Comparison of ENCODE assay signal across 8 cellular contexts in genomic region chrX:77910108-77910840, GRCh38. TPM values are rescaled to one million over a fixed set of nuclear protein-coding genes. Genes with fewer than 3 reads are reported as not detected.
DNase-seq lines count a peak whose midpoint lies in the region; ATAC-seq and TF ChIP-seq lines count a peak whose summit lies in the region.

Gene ATP7A, plus strand, starts transcription at chrX:77910693. Its CDS starts 60,949 bp downstream, at chrX:77971642.

- H3K4me3 ChIP-seq in CD4-positive, CD25-positive, alpha-beta regulatory T cell (ENCODE audit: low read depth, low read length), result peak within 1 kb of the TSS; percentile 98
- peak within 1 kb of the TSS; percentile 65 to 94 for H3K4me3 ChIP-seq in duodenal mucosa (ENCODE audit: low read depth in 1 of 2, low read length in 2 of 2)
- H3K4me3 ChIP-seq in lower lobe of right lung, result peak within 1 kb of the TSS; percentile 63

- H3K9me3 Mint-ChIP-seq in CD4-positive, CD25-positive, alpha-beta regulatory T cell, result no peaks in the 10 kb centered on the region

- peak; percentile 96 for ATAC-seq in CD4-positive, CD25-positive, alpha-beta regulatory T cell (ENCODE audit: low read depth in 2 of 2)
- peak; percentile 98 for ATAC-seq in GM19397 (IDR thresholded peaks at IDR 0.05; ENCODE audit: unreplicated experiment)
- ATAC-seq in HG03565 (IDR thresholded peaks at IDR 0.05; ENCODE audit: unreplicated experiment), result peak; percentile 76
- peak; percentile 97 to 100 for ATAC-seq in lower lobe of right lung

- no peaks in the 10 kb centered on the region for H3K27me3 Mint-ChIP-seq in CD4-positive, CD25-positive, alpha-beta regulatory T cell

- peak within 1 kb of the TSS; percentile 92 to 99 (median 96) for H3K4me3 Mint-ChIP-seq in CD4-positive, CD25-positive, alpha-beta regulatory T cell

- no peaks in the 10 kb centered on the region for H3K36me3 Mint-ChIP-seq in CD4-positive, CD25-positive, alpha-beta regulatory T cell

- H3K4me1 ChIP-seq in CD4-positive, CD25-positive, alpha-beta regulatory T cell (ENCODE audit: control insufficient read depth, insufficient read depth, low read length, poor library complexity, severe bottlenecking), result peaks cover 10% of the 10 kb centered on the region
- peaks cover 5% of the 10 kb centered on the region in 2 donors for H3K4me1 ChIP-seq in duodenal mucosa (ENCODE audit: control insufficient read depth in 1 of 2, insufficient read depth in 2 of 2, low read length in 2 of 2)
- peaks cover 5% of the 10 kb centered on the region for H3K4me1 ChIP-seq in lower lobe of right lung

- peak; percentile 87 to 94 (median 88) for DNase-seq in CD4-positive, CD25-positive, alpha-beta regulatory T cell
- DNase-seq in NCI-H748 (lab: John Stamatoyannopoulos, UW; ENCODE audit: unreplicated experiment) (peak; percentile 95), lower lobe of right lung (peak; percentile 93)
- DNase-seq in activated CD4-positive, alpha-beta T cell treated with anti-CD3 and anti-CD28 coated beads, Interleukin-2, amount 50 U/mL, for 4 hours, result peak; percentile 90 to 93
- DNase-seq in stimulated activated CD4-positive, alpha-beta T cell treated with anti-CD3 and anti-CD28 coated beads, TNF-alpha, amount 100 ng/mL, for 1 hour (ENCODE audit: low read depth in 3 of 3, low spot score in 1 of 3), result peak; percentile 76 to 80 (median 78)

- intact Hi-C loops in lower lobe of right lung (cut with DNase I), result loop anchor here (10.0 kb wide), 1 partner anchor 115 kb away; no protein-coding TSS in a partner anchor

- H3K36me3 ChIP-seq in CD4-positive, CD25-positive, alpha-beta regulatory T cell (ENCODE audit: control insufficient read depth, insufficient read depth, low read length), result no peaks in the 10 kb centered on the region
- no peaks in the 10 kb centered on the region for H3K36me3 ChIP-seq in duodenal mucosa (ENCODE audit: control insufficient read depth in 1 of 2, insufficient read depth in 2 of 2, low read length in 2 of 2)
- peaks cover 9% of the 10 kb centered on the region for H3K36me3 ChIP-seq in lower lobe of right lung

- peak within 1 kb of the TSS; percentile 83 for H3K27ac ChIP-seq in CD4-positive, CD25-positive, alpha-beta regulatory T cell (ENCODE audit: insufficient read depth, low read length, poor library complexity, severe bottlenecking)
- H3K27ac ChIP-seq in duodenal mucosa (ENCODE audit: low read depth, low read length), result peak within 1 kb of the TSS; percentile 56
- H3K27ac ChIP-seq in lower lobe of right lung, result peak within 1 kb of the TSS; percentile 83

- peak within 1 kb of the TSS; percentile 95 to 98 (median 97) for H3K27ac Mint-ChIP-seq in CD4-positive, CD25-positive, alpha-beta regulatory T cell

- no peaks in the 10 kb centered on the region for H3K9me3 ChIP-seq in CD4-positive, CD25-positive, alpha-beta regulatory T cell (ENCODE audit: control insufficient read depth in 2 of 2, low read length in 2 of 2)
- H3K9me3 ChIP-seq in duodenal mucosa (ENCODE audit: control insufficient read depth in 1 of 2, low read length in 2 of 2) (no peaks in the 10 kb centered on the region), lower lobe of right lung (no peaks in the 10 kb centered on the region)

- H3K27me3 ChIP-seq in CD4-positive, CD25-positive, alpha-beta regulatory T cell (ENCODE audit: control insufficient read depth, insufficient read depth, low read length), result no peaks in the 10 kb centered on the region
- H3K27me3 ChIP-seq in duodenal mucosa (ENCODE audit: control insufficient read depth in 1 of 2, insufficient read depth in 2 of 2, low read length in 2 of 2) (no peaks in the 10 kb centered on the region), lower lobe of right lung (ENCODE audit: low read depth) (no peaks in the 10 kb centered on the region)

- H3K9ac ChIP-seq in duodenal mucosa (ENCODE audit: low read depth in 1 of 2, low read length in 2 of 2), result peak within 1 kb of the TSS; percentile 79 to 90

- TF ChIP-seq CTCF in lower lobe of right lung (IDR thresholded peaks at IDR 0.05), result peak; percentile 47

- H3K4me1 Mint-ChIP-seq in CD4-positive, CD25-positive, alpha-beta regulatory T cell, result peaks cover 5 to 21% (median 10%) of the 10 kb centered on the region in 4 donors

RNA-seq across cellular contexts. Expression of gene ATP7A, which starts in this region (rescaled TPM):
- 13.6 TPM for total RNA-seq in CD4-positive, CD25-positive, alpha-beta regulatory T cell
- polyA plus RNA-seq in CD4-positive, CD25-positive, alpha-beta regulatory T cell, result 1 to 10 TPM; 2.7 to 5.0 (median 3.0) TPM
- total RNA-seq in lower lobe of right lung, result 17.8 TPM

Comparison
In these comparisons a context has a peak if more than half of its experiments do, and no peak if none do; other contexts are left out.
1. Peak in every context shown above with its lines: DNase-seq, ATAC-seq, H3K4me3 ChIP-seq and H3K27ac ChIP-seq.